Comparison of ENCODE assay signal across 25 cellular contexts in genomic region chr3:186442162-186442561, GRCh38.
"Had no signal": no experiment of that assay in that cellular context is flagged by ENCODE, and none has a peak within 500 bp of the region (broad histone marks: within the 10 kb centered on the region; RNA-seq: fewer than 3 reads in every experiment).

No MANE protein-coding gene starts in this region.

- H3K27me3 ChIP-seq: adrenal gland, breast epithelium, colonic mucosa, dorsolateral prefrontal cortex, tibial artery had no signal

- H3K4me3 ChIP-seq: adrenal gland, breast epithelium, colonic mucosa, dorsolateral prefrontal cortex, lung, prostate gland, tibial artery had no signal

- H3K4me1 ChIP-seq: adrenal gland, breast epithelium, colonic mucosa, prostate gland, tibial artery had no signal

- DNase-seq: activated CD4-positive, alpha-beta T cell treated with anti-CD3 and anti-CD28 coated beads for 36 hours; activated CD4-positive, alpha-beta T cell treated with anti-CD3 and anti-CD28 coated beads, Interleukin-2, amount 50 U/mL, for 4 hours; activated CD8-positive, alpha-beta memory T cell treated with anti-CD3 and anti-CD28 coated beads for 24 hours; activated CD8-positive, alpha-beta memory T cell treated with anti-CD3 and anti-CD28 coated beads, Interleukin-2, amount 50 U/mL, for 4 hours; activated naive CD4-positive, alpha-beta T cell; activated T-cell treated with anti-CD3 and anti-CD28 coated beads, Interleukin-2, amount 50 U/mL, for 24 hours; colonic mucosa; dorsolateral prefrontal cortex; effector memory CD8-positive, alpha-beta T cell; naive thymus-derived CD8-positive, alpha-beta T cell; stimulated activated CD4-positive, alpha-beta T cell treated with anti-CD3 and anti-CD28 coated beads, Interleukin-1b, Interleukin-23, amount 100 ng/mL, for 48 hours; T-helper 1 cell; tibial artery had no signal

- H3K9me3 ChIP-seq: adrenal gland, breast epithelium, colonic mucosa, prostate gland, tibial artery had no signal

- H3K36me3 ChIP-seq: adrenal gland, breast epithelium, colonic mucosa, prostate gland, tibial artery had no signal

- H3K27ac ChIP-seq: adrenal gland, breast epithelium, colonic mucosa, dorsolateral prefrontal cortex, prostate gland, tibial artery had no signal

- ATAC-seq: activated CD4-positive, alpha-beta T cell treated with anti-CD3 and anti-CD28 coated beads for 36 hours; activated T-helper 17 cell treated with anti-CD3 and anti-CD28 coated beads, Interleukin-2, amount 50 U/mL, for 72 hours; effector memory CD8-positive, alpha-beta T cell; esophagus mucosa; naive thymus-derived CD8-positive, alpha-beta T cell; WTC11 had no signal

- FAIRE-seq: astrocyte, endothelial cell of umbilical vein, frontal cortex, islet of Langerhans, TTC549 had no signal
